In the genomic region with DNA sequence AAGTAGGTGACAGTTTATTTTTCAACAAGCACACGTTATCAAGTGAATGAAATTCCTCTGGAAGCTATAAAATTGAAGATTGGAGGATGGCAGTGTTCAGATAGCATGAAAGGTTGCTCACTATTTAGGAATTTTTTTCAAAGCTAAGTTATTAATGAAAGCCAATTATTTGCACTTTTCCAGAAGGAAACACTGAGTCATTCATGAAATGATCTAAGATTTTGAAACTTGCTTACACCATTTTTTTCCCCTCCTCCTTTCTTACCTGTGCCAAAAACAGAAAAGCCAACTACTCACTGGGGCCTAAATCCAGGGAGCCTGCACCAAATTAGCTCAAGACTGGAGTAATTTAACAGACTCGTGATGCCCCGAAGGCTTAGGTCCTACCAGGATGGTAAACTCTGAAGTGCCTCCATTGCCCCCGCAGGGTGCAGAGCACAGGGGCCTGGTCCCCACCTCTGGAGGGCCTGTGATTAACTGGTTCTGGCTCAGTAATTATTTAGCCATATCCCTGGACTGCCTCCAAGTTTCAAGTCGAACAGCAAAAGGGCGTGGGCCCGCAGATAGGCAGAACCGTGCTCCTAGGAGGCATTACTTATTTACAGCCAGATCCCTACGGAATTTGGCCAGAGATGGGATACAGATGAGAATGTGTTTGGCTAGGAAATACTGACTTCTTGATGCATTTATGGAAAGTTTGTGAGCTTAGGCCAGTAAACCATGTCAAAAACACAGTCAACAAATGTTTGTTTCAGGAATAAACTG, we compare ENCODE assay signal across 8 cellular contexts. TPM values are rescaled to one million over a fixed set of nuclear protein-coding genes. Genes with fewer than 3 reads are reported as not detected.
DNase-seq lines count a peak whose midpoint lies in the region; ATAC-seq and TF ChIP-seq lines count a peak whose summit lies in the region.

No MANE protein-coding gene starts in this region.

- no peaks in the 10 kb centered on the region for H3K9me3 ChIP-seq in Caco-2

- no peaks in the 10 kb centered on the region for H3K27me3 ChIP-seq in Caco-2 (replicated peaks; ENCODE audit: control insufficient read depth, insufficient read depth, low read length)

- H3K4me1 ChIP-seq in Caco-2 = peaks cover 33% of the 10 kb centered on the region

- H3K4me1 Mint-ChIP-seq in Caco-2 (ENCODE audit: low read depth, unreplicated experiment) (peaks cover 24% of the 10 kb centered on the region), nephron (peaks cover 36% of the 10 kb centered on the region)
- peaks cover 45% of the 10 kb centered on the region for H3K4me1 Mint-ChIP-seq in T-helper 2 cell treated with Interferon-gamma antibody and Interleukin-4, amounts not matched to agents 5 μg/mL and 100 μg/mL, for 36 hours (ENCODE audit: low read depth)

- H3K27ac Mint-ChIP-seq in Caco-2 (ENCODE audit: unreplicated experiment) = peak overlapping the region; percentile 97
- H3K27ac Mint-ChIP-seq in T-helper 2 cell treated with Interferon-gamma antibody and Interleukin-4, amounts not matched to agents 5 μg/mL and 100 μg/mL, for 36 hours = peak overlapping the region; percentile 96
- H3K27ac Mint-ChIP-seq in nephron = peak overlapping the region; percentile 98 to 99 (median 98)

- POLR2A ChIA-PET in Caco-2 (lab: Charles Lee) = interaction anchor here (1.3 kb wide), 1 partner anchor 117 kb away, joined by 5 read pairs; no protein-coding TSS in a partner anchor

- no peak overlapping the region for H3K4me3 ChIP-seq in Caco-2 (ENCODE audit: low read depth, low read length)
- H3K4me3 ChIP-seq in epithelial cell of proximal tubule (ENCODE audit: low read depth, low read length) = no peak overlapping the region

- DNase-seq in Caco-2 (peak; percentile 47 to 68), HS-5 (ENCODE audit: low read depth) (peak; percentile 100), epithelial cell of proximal tubule (ENCODE audit: low read depth) (peak; percentile 92), KBM-7 (no peak), middle frontal gyrus (ENCODE audit: extremely low spot score, low spot score) (no peak)
- no peak for DNase-seq in T-helper 2 cell treated with Interferon-gamma antibody and Interleukin-4, amounts not matched to agents 5 μg/mL and 100 μg/mL, for 36 hours (ENCODE audit: low spot score)

- TF ChIP-seq CTCF in Caco-2 (IDR thresholded peaks at IDR 0.05; ENCODE audit: insufficient read depth in 1 of 2, low read depth in 1 of 2, low read length in 1 of 2, severe bottlenecking in 1 of 2, unreplicated experiment in 1 of 2) (no peak), epithelial cell of proximal tubule (conservative IDR thresholded peaks at IDR 0.05; ENCODE audit: low read depth, low read length) (no peak), nephron (IDR thresholded peaks at IDR 0.05; ENCODE audit: unreplicated experiment in 3 of 3) (no peak)

- in situ Hi-C loops in KBM-7 (cut with MboI; ENCODE audit: low pct_unique_long_range_greater_than_20kb, low sequenced_read_pairs) = no loop called here

- no peaks in the 10 kb centered on the region for H3K36me3 ChIP-seq in Caco-2 (ENCODE audit: control insufficient read depth, insufficient read depth, low read length)

- CTCF ChIA-PET in Caco-2 (lab: Charles Lee) = interaction anchor here (0.6 to 3.4 kb wide), 5 partner anchors 56 to 294 kb away, joined by 3 to 23 read pairs (median 3); no protein-coding TSS in a partner anchor

- no TSS peak for BruUV-seq in Caco-2 (replicated peaks; lab: Mats Ljungman, UMichigan)

- H3K4me3 Mint-ChIP-seq in Caco-2 (ENCODE audit: unreplicated experiment) (peak overlapping the region; percentile 83), nephron (peak overlapping the region in 1 of 3 experiments; percentile 27)
- peak overlapping the region; percentile 82 for H3K4me3 Mint-ChIP-seq in T-helper 2 cell treated with Interferon-gamma antibody and Interleukin-4, amounts not matched to agents 5 μg/mL and 100 μg/mL, for 36 hours

- H3K36me3 Mint-ChIP-seq in Caco-2 (ENCODE audit: insufficient read depth, unreplicated experiment) (no peaks in the 10 kb centered on the region), nephron (ENCODE audit: low read depth) (no peaks in the 10 kb centered on the region)
- H3K36me3 Mint-ChIP-seq in T-helper 2 cell treated with Interferon-gamma antibody and Interleukin-4, amounts not matched to agents 5 μg/mL and 100 μg/mL, for 36 hours (ENCODE audit: low read depth) = no peaks in the 10 kb centered on the region

- H3K9me3 Mint-ChIP-seq in Caco-2 (ENCODE audit: unreplicated experiment) (no peaks in the 10 kb centered on the region), nephron (no peaks in the 10 kb centered on the region)
- no peaks in the 10 kb centered on the region for H3K9me3 Mint-ChIP-seq in T-helper 2 cell treated with Interferon-gamma antibody and Interleukin-4, amounts not matched to agents 5 μg/mL and 100 μg/mL, for 36 hours

- ATAC-seq in HG02840 (IDR thresholded peaks at IDR 0.05; ENCODE audit: low FRiP score, unreplicated experiment) = no peak

- H3K27me3 Mint-ChIP-seq in Caco-2 (ENCODE audit: insufficient read depth, unreplicated experiment) (no peaks in the 10 kb centered on the region), nephron (ENCODE audit: low read depth) (no peaks in the 10 kb centered on the region)
- no peaks in the 10 kb centered on the region for H3K27me3 Mint-ChIP-seq in T-helper 2 cell treated with Interferon-gamma antibody and Interleukin-4, amounts not matched to agents 5 μg/mL and 100 μg/mL, for 36 hours (ENCODE audit: low read depth)

- intact Hi-C loops in Caco-2 (cut with micrococcal nuclease; ENCODE audit: unreplicated experiment) = loop anchor here (2.0 kb wide), 2 partner anchors 117 to 163 kb away; no protein-coding TSS in a partner anchor

RNA-seq across cellular contexts. Expression of a gene that starts 28.0 kb away (rescaled TPM):
- total RNA-seq in Caco-2 (2022) (65.5 and 73.2 TPM in 2 replicates), epithelial cell of proximal tubule (17.4 and 22.1 TPM in 2 replicates)

Comparison
In these comparisons a context has a peak if more than half of its experiments do, and no peak if none do; other contexts are left out.
1. DNase-seq: peak in Caco-2 (2 of 2), HS-5 (single experiment) and epithelial cell of proximal tubule (single experiment); none in T-helper 2 cell treated with Interferon-gamma antibody and Interleukin-4, amounts not matched to agents 5 μg/mL and 100 μg/mL, for 36 hours (single experiment), KBM-7 (single experiment) and middle frontal gyrus (single experiment).
2. Peak in every context shown above with its lines, with median percentiles within 50 percentile points of each other: H3K27ac Mint-ChIP-seq.